1 cellular context compared by ENCODE assay signal in the genomic region with DNA sequence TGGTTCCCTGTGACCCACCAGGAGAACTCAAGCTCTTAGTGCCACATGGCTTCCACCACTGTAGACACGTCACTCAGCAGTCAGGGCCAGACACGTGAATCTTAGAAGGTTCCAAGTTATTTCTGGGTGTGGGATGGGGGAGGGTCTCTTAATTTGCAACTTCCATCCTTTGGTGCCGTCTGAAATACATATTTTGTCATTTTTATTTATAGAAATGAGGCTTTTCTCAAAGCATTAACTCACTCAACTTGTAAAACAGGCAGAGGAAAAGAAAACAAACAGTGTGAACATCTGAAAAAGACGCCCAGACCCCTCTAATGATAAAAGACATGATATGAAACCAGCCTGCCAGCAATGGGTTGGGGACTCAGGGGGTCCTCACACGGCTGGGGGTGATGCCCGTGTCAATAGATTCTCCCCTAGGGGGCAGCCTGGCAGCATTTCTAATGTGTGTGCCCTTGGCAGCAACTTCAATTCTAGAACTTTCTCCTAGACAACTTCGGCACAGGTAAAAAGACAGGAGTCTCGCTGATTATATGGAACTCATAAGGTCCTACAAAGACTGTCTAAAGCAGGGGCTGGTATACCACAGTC.
TF ChIP-seq lines count a peak whose summit lies in the region.

No MANE protein-coding gene starts in this region.

TF ChIP-seq in GM12878, 131 proteins besides CTCF, POLR2A, EP300 and RAD21:
- TF ChIP-seq SP1 (IDR thresholded peaks at IDR 0.05; ENCODE audit: low read depth, low read length) (no peak), BMI1 (IDR thresholded peaks at IDR 0.05; ENCODE audit: borderline replicate concordance) (no peak), SMAD5 (IDR thresholded peaks at IDR 0.05; ENCODE audit: low read depth) (no peak), SUZ12 (IDR thresholded peaks at IDR 0.05; ENCODE audit: unreplicated experiment) (no peak)
TF ChIP-seq in GM12878: peak in this region for 0.
